In genomic region chr15:52717924-52718323, GRCh38 we compare ENCODE assay signal across 2 cellular contexts.
TF ChIP-seq lines count a peak whose summit lies in the region.

No MANE protein-coding gene starts in this region.

TF ChIP-seq in H1, 55 proteins besides CTCF, POLR2A, EP300 and RAD21 (continues in another document):
- TF ChIP-seq TEAD4 (IDR thresholded peaks at IDR 0.05; ENCODE audit: low read depth, low read length) (no peak), RNF2 (IDR thresholded peaks at IDR 0.05; ENCODE audit: borderline replicate concordance, low read depth, low read length, missing control alignments, poor library complexity, severe bottlenecking) (no peak), CEBPB (IDR thresholded peaks at IDR 0.05; ENCODE audit: low read depth, low read length) (no peak), NRF1 (IDR thresholded peaks at IDR 0.05; ENCODE audit: low read depth, low read length) (no peak), ATF2 (IDR thresholded peaks at IDR 0.05; ENCODE audit: low read length) (no peak), ZNF274 (IDR thresholded peaks at IDR 0.05; ENCODE audit: borderline replicate concordance, extremely low read depth, low read length) (no peak), SIN3A (conservative IDR thresholded peaks at IDR 0.05 in 1 of 2, IDR thresholded peaks at IDR 0.05 in 1 of 2; ENCODE audit: low read depth in 1 of 2, low read length in 2 of 2) (no peak), ASH2L (IDR thresholded peaks at IDR 0.05; ENCODE audit: low read length) (no peak), SRF (IDR thresholded peaks at IDR 0.05; ENCODE audit: low read depth, low read length) (no peak)
- TF ChIP-seq, protein P1, sequence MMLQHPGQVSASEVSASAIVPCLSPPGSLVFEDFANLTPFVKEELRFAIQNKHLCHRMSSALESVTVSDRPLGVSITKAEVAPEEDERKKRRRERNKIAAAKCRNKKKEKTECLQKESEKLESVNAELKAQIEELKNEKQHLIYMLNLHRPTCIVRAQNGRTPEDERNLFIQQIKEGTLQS (IDR thresholded peaks at IDR 0.05; ENCODE audit: insufficient read depth, low read depth, low read length): no peak
- TF ChIP-seq, protein P2, sequence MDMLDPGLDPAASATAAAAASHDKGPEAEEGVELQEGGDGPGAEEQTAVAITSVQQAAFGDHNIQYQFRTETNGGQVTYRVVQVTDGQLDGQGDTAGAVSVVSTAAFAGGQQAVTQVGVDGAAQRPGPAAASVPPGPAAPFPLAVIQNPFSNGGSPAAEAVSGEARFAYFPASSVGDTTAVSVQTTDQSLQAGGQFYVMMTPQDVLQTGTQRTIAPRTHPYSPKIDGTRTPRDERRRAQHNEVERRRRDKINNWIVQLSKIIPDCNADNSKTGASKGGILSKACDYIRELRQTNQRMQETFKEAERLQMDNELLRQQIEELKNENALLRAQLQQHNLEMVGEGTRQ (IDR thresholded peaks at IDR 0.05; ENCODE audit: low read length): no peak

TF ChIP-seq in HepG2, 621 proteins besides CTCF, POLR2A, EP300 and RAD21:
- TF ChIP-seq, protein P3, sequence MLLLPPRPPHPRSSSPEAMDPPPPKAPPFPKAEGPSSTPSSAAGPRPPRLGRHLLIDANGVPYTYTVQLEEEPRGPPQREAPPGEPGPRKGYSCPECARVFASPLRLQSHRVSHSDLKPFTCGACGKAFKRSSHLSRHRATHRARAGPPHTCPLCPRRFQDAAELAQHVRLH (CRISPR knock-in tag; IDR thresholded peaks at IDR 0.05; ENCODE audit: borderline replicate concordance, low read depth): no peak
- TF ChIP-seq, protein P4, sequence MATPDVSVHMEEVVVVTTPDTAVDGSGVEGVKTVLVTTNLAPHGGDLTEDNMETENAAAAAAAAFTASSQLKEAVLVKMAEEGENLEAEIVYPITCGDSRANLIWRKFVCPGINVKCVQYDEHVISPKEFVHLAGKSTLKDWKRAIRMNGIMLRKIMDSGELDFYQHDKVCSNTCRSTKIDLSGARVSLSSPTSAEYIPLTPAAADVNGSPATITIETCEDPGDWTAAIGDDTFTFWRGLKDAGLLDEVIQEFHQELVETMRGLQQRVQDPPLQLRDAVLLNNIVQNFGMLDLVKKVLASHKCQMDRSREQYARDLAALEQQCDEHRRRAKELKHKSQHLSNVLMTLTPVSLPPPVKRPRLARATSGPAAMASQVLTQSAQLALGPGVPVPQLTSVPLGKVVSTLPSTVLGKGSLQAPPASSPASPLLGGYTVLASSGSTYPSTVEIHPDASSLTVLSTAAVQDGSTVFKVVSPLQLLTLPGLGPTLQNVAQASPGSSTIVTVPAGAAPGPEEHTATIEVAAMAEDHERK (CRISPR knock-in tag; IDR thresholded peaks at IDR 0.05; ENCODE audit: low read depth): no peak
- TF ChIP-seq ASH2L (IDR thresholded peaks at IDR 0.05; ENCODE audit: insufficient read length, low read depth, low read length) (no peak), ZBTB42 (CRISPR knock-in tag; IDR thresholded peaks at IDR 0.05) (no peak), ZNF343 (CRISPR knock-in tag; IDR thresholded peaks at IDR 0.05) (no peak), POLR2AphosphoS2 (IDR thresholded peaks at IDR 0.05; ENCODE audit: low read depth, low read length) (no peak), NFIC (IDR thresholded peaks at IDR 0.05; ENCODE audit: low read length) (no peak), SMAD1 (CRISPR knock-in tag; IDR thresholded peaks at IDR 0.05; ENCODE audit: borderline replicate concordance, low read depth) (no peak), ZSCAN21 (CRISPR knock-in tag; IDR thresholded peaks at IDR 0.05; ENCODE audit: borderline replicate concordance) (no peak), JDP2 (CRISPR knock-in tag; IDR thresholded peaks at IDR 0.05; ENCODE audit: borderline replicate concordance) (no peak), LRRFIP1 (CRISPR knock-in tag; conservative IDR thresholded peaks at IDR 0.05) (no peak), POGK (CRISPR knock-in tag; conservative IDR thresholded peaks at IDR 0.05) (peak; percentile 92), ZNF713 (CRISPR knock-in tag; IDR thresholded peaks at IDR 0.05) (no peak), HNF4A (CRISPR knock-in tag; IDR thresholded peaks at IDR 0.05) (0 out of 2 replicates have a peak, but pooled peaks have one; percentile 28), THYN1 (CRISPR knock-in tag; IDR thresholded peaks at IDR 0.05; ENCODE audit: borderline replicate concordance, low read depth) (no peak), ZNF562 (CRISPR knock-in tag; IDR thresholded peaks at IDR 0.05; ENCODE audit: borderline replicate concordance) (no peak)
- TF ChIP-seq, protein P5, sequence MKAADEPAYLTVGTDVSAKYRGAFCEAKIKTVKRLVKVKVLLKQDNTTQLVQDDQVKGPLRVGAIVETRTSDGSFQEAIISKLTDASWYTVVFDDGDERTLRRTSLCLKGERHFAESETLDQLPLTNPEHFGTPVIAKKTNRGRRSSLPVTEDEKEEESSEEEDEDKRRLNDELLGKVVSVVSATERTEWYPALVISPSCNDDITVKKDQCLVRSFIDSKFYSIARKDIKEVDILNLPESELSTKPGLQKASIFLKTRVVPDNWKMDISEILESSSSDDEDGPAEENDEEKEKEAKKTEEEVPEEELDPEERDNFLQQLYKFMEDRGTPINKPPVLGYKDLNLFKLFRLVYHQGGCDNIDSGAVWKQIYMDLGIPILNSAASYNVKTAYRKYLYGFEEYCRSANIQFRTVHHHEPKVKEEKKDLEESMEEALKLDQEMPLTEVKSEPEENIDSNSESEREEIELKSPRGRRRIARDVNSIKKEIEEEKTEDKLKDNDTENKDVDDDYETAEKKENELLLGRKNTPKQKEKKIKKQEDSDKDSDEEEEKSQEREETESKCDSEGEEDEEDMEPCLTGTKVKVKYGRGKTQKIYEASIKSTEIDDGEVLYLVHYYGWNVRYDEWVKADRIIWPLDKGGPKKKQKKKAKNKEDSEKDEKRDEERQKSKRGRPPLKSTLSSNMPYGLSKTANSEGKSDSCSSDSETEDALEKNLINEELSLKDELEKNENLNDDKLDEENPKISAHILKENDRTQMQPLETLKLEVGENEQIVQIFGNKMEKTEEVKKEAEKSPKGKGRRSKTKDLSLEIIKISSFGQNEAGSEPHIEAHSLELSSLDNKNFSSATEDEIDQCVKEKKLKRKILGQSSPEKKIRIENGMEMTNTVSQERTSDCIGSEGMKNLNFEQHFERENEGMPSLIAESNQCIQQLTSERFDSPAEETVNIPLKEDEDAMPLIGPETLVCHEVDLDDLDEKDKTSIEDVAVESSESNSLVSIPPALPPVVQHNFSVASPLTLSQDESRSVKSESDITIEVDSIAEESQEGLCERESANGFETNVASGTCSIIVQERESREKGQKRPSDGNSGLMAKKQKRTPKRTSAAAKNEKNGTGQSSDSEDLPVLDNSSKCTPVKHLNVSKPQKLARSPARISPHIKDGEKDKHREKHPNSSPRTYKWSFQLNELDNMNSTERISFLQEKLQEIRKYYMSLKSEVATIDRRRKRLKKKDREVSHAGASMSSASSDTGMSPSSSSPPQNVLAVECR (CRISPR knock-in tag; IDR thresholded peaks at IDR 0.05; ENCODE audit: borderline replicate concordance): no peak
- TF ChIP-seq, protein P6, sequence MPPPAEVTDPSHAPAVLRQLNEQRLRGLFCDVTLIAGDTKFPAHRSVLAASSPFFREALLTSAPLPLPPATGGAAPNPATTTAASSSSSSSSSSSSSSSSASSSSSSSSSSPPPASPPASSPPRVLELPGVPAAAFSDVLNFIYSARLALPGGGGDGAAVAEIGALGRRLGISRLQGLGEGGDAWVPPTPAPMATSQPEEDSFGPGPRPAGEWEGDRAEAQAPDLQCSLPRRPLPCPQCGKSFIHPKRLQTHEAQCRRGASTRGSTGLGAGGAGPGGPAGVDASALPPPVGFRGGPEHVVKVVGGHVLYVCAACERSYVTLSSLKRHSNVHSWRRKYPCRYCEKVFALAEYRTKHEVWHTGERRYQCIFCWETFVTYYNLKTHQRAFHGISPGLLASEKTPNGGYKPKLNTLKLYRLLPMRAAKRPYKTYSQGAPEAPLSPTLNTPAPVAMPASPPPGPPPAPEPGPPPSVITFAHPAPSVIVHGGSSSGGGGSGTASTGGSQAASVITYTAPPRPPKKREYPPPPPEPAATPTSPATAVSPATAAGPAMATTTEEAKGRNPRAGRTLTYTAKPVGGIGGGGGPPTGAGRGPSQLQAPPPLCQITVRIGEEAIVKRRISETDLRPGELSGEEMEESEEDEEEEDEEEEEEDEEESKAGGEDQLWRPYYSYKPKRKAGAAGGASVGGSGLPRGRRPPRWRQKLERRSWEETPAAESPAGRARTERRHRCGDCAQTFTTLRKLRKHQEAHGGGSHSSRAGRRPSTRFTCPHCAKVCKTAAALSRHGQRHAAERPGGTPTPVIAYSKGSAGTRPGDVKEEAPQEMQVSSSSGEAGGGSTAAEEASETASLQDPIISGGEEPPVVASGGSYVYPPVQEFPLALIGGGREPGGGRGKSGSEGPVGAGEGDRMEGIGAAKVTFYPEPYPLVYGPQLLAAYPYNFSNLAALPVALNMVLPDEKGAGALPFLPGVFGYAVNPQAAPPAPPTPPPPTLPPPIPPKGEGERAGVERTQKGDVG (CRISPR knock-in tag; IDR thresholded peaks at IDR 0.05; ENCODE audit: borderline replicate concordance): no peak
TF ChIP-seq in HepG2: peak in this region for 2.
